26 cellular contexts compared by ENCODE assay signal in genomic region chr5:181041043-181041442, GRCh38. TPM values are rescaled to one million over a fixed set of nuclear protein-coding genes. Genes with fewer than 3 reads are reported as not detected.
"Had no signal": no experiment of that assay in that cellular context is flagged by ENCODE, and none has a peak within 500 bp of the region (broad histone marks: within the 10 kb centered on the region; RNA-seq: fewer than 3 reads in every experiment).

No MANE protein-coding gene starts in this region.

- H3K27me3 ChIP-seq: body of pancreas, ovary had no signal

- H3K36me3 ChIP-seq: ovary, sigmoid colon had no signal

- H3K4me1 ChIP-seq: body of pancreas, sigmoid colon had no signal

- H3K9me3 ChIP-seq: body of pancreas, ovary, sigmoid colon had no signal

- ATAC-seq: activated CD4-positive, CD25-positive, alpha-beta regulatory T cell treated with anti-CD3 and anti-CD28 coated beads, Interleukin-2, amount 50 U/mL, for 24 hours; activated CD8-positive, alpha-beta memory T cell treated with anti-CD3 and anti-CD28 coated beads, Interleukin-2, amount 10 ng/mL, durations not matched to agents 7 days and 5 days; activated CD8-positive, alpha-beta T cell treated with anti-CD3 and anti-CD28 coated beads for 36 hours; activated naive CD8-positive, alpha-beta T cell treated with anti-CD3 and anti-CD28 coated beads, Interleukin-2, amount 50 U/mL, for 24 hours; body of pancreas; natural killer cell had no signal

- H3K4me3 ChIP-seq: body of pancreas, ovary, SK-N-MC had no signal

- FAIRE-seq: urothelium cell line had no signal

- DNase-seq: activated CD4-positive, alpha-beta T cell treated with anti-CD3 and anti-CD28 coated beads, Interleukin-2, amount 10 ng/mL, durations not matched to agents 7 days and 5 days; activated CD8-positive, alpha-beta memory T cell treated with anti-CD3 and anti-CD28 coated beads, Interleukin-2, amount 10 ng/mL, durations not matched to agents 7 days and 5 days; activated CD8-positive, alpha-beta T cell treated with anti-CD3 and anti-CD28 coated beads for 36 hours; activated gamma-delta T cell; activated naive CD4-positive, alpha-beta T cell treated with anti-CD3 and anti-CD28 coated beads, Interleukin-2, amount 50 U/mL, for 16 hours; activated naive CD8-positive, alpha-beta T cell treated with anti-CD3 and anti-CD28 coated beads, Interleukin-2, amount 50 U/mL, for 24 hours; anterior cingulate cortex; body of pancreas; caudate nucleus; dermis blood vessel endothelial cell; effector CD8-positive, alpha-beta T cell; foreskin melanocyte; glutamatergic neuron; hypothalamus; midbrain; natural killer cell; ovary; sigmoid colon; stimulated activated CD4-positive, alpha-beta T cell treated with anti-CD3 and anti-CD28 coated beads, Interleukin-4, amount 100 ng/mL, for 1 hour; stimulated activated naive CD4-positive, alpha-beta T cell; SW 1271 had no signal

- H3K27ac ChIP-seq: body of pancreas, ovary, sigmoid colon, SK-N-MC had no signal

RNA-seq across cellular contexts. Expression of gene BTNL9, which starts 1.0 kb away (rescaled TPM):
- total RNA-seq: activated CD4-positive, alpha-beta T cell treated with anti-CD3 and anti-CD28 coated beads, Interleukin-2, amount 10 ng/mL, durations not matched to agents 7 days and 5 days; activated CD8-positive, alpha-beta memory T cell treated with anti-CD3 and anti-CD28 coated beads, Interleukin-2, amount 10 ng/mL, durations not matched to agents 7 days and 5 days; activated CD8-positive, alpha-beta T cell treated with anti-CD3 and anti-CD28 coated beads for 36 hours; activated T-helper 1 cell treated with anti-CD3 and anti-CD28 coated beads, Interleukin-12 subunit alpha, Interleukin-12 subunit beta, Interleukin-2, Interleukin-4 antibody, amounts not matched to agents 30 ng/mL and 10 ng/mL and 1 ng/mL, durations not matched to agents 14 hours and 24 hours and 36 hours; T-helper 2 cell treated with Interferon-gamma antibody and Interleukin-4, amounts not matched to agents 100 ng/mL and 5 ng/mL, for 36 hours had no signal

RNA-seq across cellular contexts. Expression of gene BTNL3, which starts 52.4 kb away (rescaled TPM):
- total RNA-seq: activated CD4-positive, alpha-beta T cell treated with anti-CD3 and anti-CD28 coated beads, Interleukin-2, amount 10 ng/mL, durations not matched to agents 7 days and 5 days; activated CD8-positive, alpha-beta memory T cell treated with anti-CD3 and anti-CD28 coated beads, Interleukin-2, amount 10 ng/mL, durations not matched to agents 7 days and 5 days; activated CD8-positive, alpha-beta T cell treated with anti-CD3 and anti-CD28 coated beads for 36 hours; activated T-helper 1 cell treated with anti-CD3 and anti-CD28 coated beads, Interleukin-12 subunit alpha, Interleukin-12 subunit beta, Interleukin-2, Interleukin-4 antibody, amounts not matched to agents 30 ng/mL and 10 ng/mL and 1 ng/mL, durations not matched to agents 14 hours and 24 hours and 36 hours; dermis blood vessel endothelial cell; natural killer cell; T-helper 2 cell treated with Interferon-gamma antibody and Interleukin-4, amounts not matched to agents 100 ng/mL and 5 ng/mL, for 36 hours had no signal
- polyA plus RNA-seq: ovary had no signal
